Comparison of ENCODE assay signal across 8 cellular contexts in genomic region chr17:40112191-40112590, GRCh38. TPM values are rescaled to one million over a fixed set of nuclear protein-coding genes. Genes with fewer than 3 reads are reported as not detected.
DNase-seq lines count a peak whose midpoint lies in the region; ATAC-seq, FAIRE-seq and TF ChIP-seq lines count a peak whose summit lies in the region.

No MANE protein-coding gene starts in this region.

- POLR2A ChIA-PET in K562 (lab: Yijun Ruan, JAX), result interaction anchor here (0.7 to 8.0 kb wide), 16 partner anchors 9 to 97 kb away, joined by 3 to 66 read pairs (median 4); partner anchors contain the start of genes CASC3, CSF3, MED24 and MSL1

- peak overlapping the region; percentile 90 for H2AFZ ChIP-seq in K562 (ENCODE audit: low read depth, low read length)

- no peaks in the 10 kb centered on the region for H3K9me3 Mint-ChIP-seq in activated CD8-positive, alpha-beta memory T cell treated with anti-CD3 and anti-CD28 coated beads, Interleukin-2, amount 10 ng/mL, durations not matched to agents 7 days and 5 days (ENCODE audit: low read depth)

- no TSS peak for BruUV-seq in K562 (replicated peaks; lab: Mats Ljungman, UMichigan)

- no peak overlapping the region for H3K4me3 Mint-ChIP-seq in activated CD8-positive, alpha-beta memory T cell treated with anti-CD3 and anti-CD28 coated beads, Interleukin-2, amount 10 ng/mL, durations not matched to agents 7 days and 5 days

- no peak for FAIRE-seq in K562 (lab: Jason Lieb, UNC)

- TF ChIP-seq CTCF in K562 (IDR thresholded peaks at IDR 0.05 in 2 of 3, conservative IDR thresholded peaks at IDR 0.05 in 1 of 3; ENCODE audit: insufficient read depth in 2 of 3, low read depth in 1 of 3, low read length in 3 of 3), result no peak

- H3K9me1 ChIP-seq in K562 (ENCODE audit: control insufficient read depth, insufficient read depth, low read length), result no peaks in the 10 kb centered on the region

- TF ChIP-seq RAD21 in K562 (CRISPR knock-in tag; conservative IDR thresholded peaks at IDR 0.05 in 1 of 2, IDR thresholded peaks at IDR 0.05 in 1 of 2), result no peak

- H3K27me3 Mint-ChIP-seq in activated CD8-positive, alpha-beta memory T cell treated with anti-CD3 and anti-CD28 coated beads, Interleukin-2, amount 10 ng/mL, durations not matched to agents 7 days and 5 days, result no peaks in the 10 kb centered on the region

- H3K9me3 ChIP-seq in K562 (replicated peaks; ENCODE audit: control insufficient read depth, insufficient read depth, low read depth, low read length) (no peaks in the 10 kb centered on the region), mucosa of rectum (ENCODE audit: control insufficient read depth in 2 of 2, low read length in 2 of 2) (no peaks in the 10 kb centered on the region), thymus (ENCODE audit: control insufficient read depth) (no peaks in the 10 kb centered on the region)

- TF ChIP-seq POLR2A in K562 (conservative IDR thresholded peaks at IDR 0.05), result no peak

- TF ChIP-seq EP300 in K562 (IDR thresholded peaks at IDR 0.05; ENCODE audit: low read length), result no peak

- in situ Hi-C loops in K562 (cut with MboI), result loop anchor here (5.0 kb wide), 1 partner anchor 180 kb away; no protein-coding TSS in a partner anchor

- no peak for DNase-seq in activated CD8-positive, alpha-beta memory T cell treated with anti-CD3 and anti-CD28 coated beads, Interleukin-2, amount 10 ng/mL, durations not matched to agents 7 days and 5 days
- DNase-seq in activated CD8-positive, alpha-beta memory T cell treated with anti-CD3 and anti-CD28 coated beads for 24 hours, result no peak
- DNase-seq in K562 (ENCODE audit: extremely low read depth in 1 of 4, low spot score in 3 of 4) (no peak), NCI-H1092 treated with DMSO at 0.1 percent for 48 hours (lab: John Stamatoyannopoulos, UW) (no peak), KG1 (lab: John Stamatoyannopoulos, UW) (no peak)
- no peak for DNase-seq in stimulated activated CD4-positive, alpha-beta T cell treated with anti-CD3 and anti-CD28 coated beads, Interleukin-4, amount 100 ng/mL, for 4 hours

- H3K9ac ChIP-seq in K562 (ENCODE audit: insufficient read depth in 1 of 2, low read depth in 2 of 2, low read length in 2 of 2) (peak overlapping the region; percentile 53 to 85; a peak in 2 of 4 replicates), mucosa of rectum (ENCODE audit: low read depth in 1 of 2, low read length in 2 of 2) (peak overlapping the region; percentile 61 to 72)

- no peaks in the 10 kb centered on the region for H4K20me1 ChIP-seq in K562 (replicated peaks; ENCODE audit: control insufficient read depth, insufficient read depth, low read length)

- peak overlapping the region; percentile 90 for H3K27ac ChIP-seq in K562 (ENCODE audit: extremely low read depth, low read depth, low read length)
- H3K27ac ChIP-seq in mucosa of rectum (ENCODE audit: low read depth in 2 of 2, low read length in 2 of 2), result peak overlapping the region; percentile 89 to 92
- peak overlapping the region; percentile 71 for H3K27ac ChIP-seq in thymus (ENCODE audit: low read depth)

- H3K36me3 ChIP-seq in K562 (ENCODE audit: control insufficient read depth, insufficient read depth, low read length) (no peaks in the 10 kb centered on the region), mucosa of rectum (ENCODE audit: control insufficient read depth in 2 of 2, insufficient read depth in 2 of 2, low read length in 2 of 2) (no peaks in the 10 kb centered on the region), thymus (ENCODE audit: control insufficient read depth, insufficient read depth) (no peaks in the 10 kb centered on the region)

- CTCF ChIA-PET in activated CD8-positive, alpha-beta memory T cell treated with anti-CD3 and anti-CD28 coated beads, Interleukin-2, amount 10 ng/mL, durations not matched to agents 7 days and 5 days (lab: Charles Lee), result interaction anchor here (0.6 to 8.0 kb wide), 42 partner anchors 12 to 489 kb away, joined by 3 to 164 read pairs (median 6); partner anchors contain the start of genes CASC3, CSF3, MED24 and MSL1
- CTCF ChIA-PET in K562 (lab: Yijun Ruan, JAX; ENCODE audit: low intra/inter-chr PET ratio), result interaction anchor here (0.7 to 3.2 kb wide), 5 partner anchors 50 to 178 kb away, joined by 4 to 15 read pairs (median 11); partner anchors contain the start of genes CSF3 and THRA

- H3K36me3 Mint-ChIP-seq in activated CD8-positive, alpha-beta memory T cell treated with anti-CD3 and anti-CD28 coated beads, Interleukin-2, amount 10 ng/mL, durations not matched to agents 7 days and 5 days, result no peaks in the 10 kb centered on the region

- H3K4me1 Mint-ChIP-seq in activated CD8-positive, alpha-beta memory T cell treated with anti-CD3 and anti-CD28 coated beads, Interleukin-2, amount 10 ng/mL, durations not matched to agents 7 days and 5 days, result peaks cover 55% of the 10 kb centered on the region

- H3K4me1 ChIP-seq in K562 (replicated peaks in 1 of 2; ENCODE audit: control insufficient read depth in 2 of 2, insufficient read depth in 2 of 2, low read length in 2 of 2) (peaks cover 58 to 79% of the 10 kb centered on the region in 2 experiments), mucosa of rectum (ENCODE audit: control insufficient read depth in 2 of 2, insufficient read depth in 2 of 2, low read length in 2 of 2) (peaks cover 59 to 68% of the 10 kb centered on the region in 2 donors), thymus (ENCODE audit: control insufficient read depth, insufficient read depth, low read length) (peaks cover 45% of the 10 kb centered on the region)

- WGBS in K562 (ENCODE audit: insufficient coverage, low coverage, missing lambda C conversion rate), result 19% methylated on average over 2 of the region's 2 CpGs
- WGBS in thymus, result 49% methylated on average over 2 of the region's 2 CpGs

- intact Hi-C loops in K562 (cut with micrococcal nuclease), result loop anchor here (5.0 kb wide), 2 partner anchors 175 to 245 kb away; partner anchors contain the start of gene CDC6

- H3K79me2 ChIP-seq in K562 (ENCODE audit: control insufficient read depth, insufficient read depth, low read length), result no peaks in the 10 kb centered on the region

- H3K4me3 ChIP-seq in K562 (no peak overlapping the region), mucosa of rectum (ENCODE audit: low read length in 2 of 2) (peak overlapping the region in 1 of 2 donors; percentile 58), thymus (ENCODE audit: low read length) (no peak overlapping the region)

- peak overlapping the region; percentile 84 for H3K27ac Mint-ChIP-seq in activated CD8-positive, alpha-beta memory T cell treated with anti-CD3 and anti-CD28 coated beads, Interleukin-2, amount 10 ng/mL, durations not matched to agents 7 days and 5 days

- no peak for ATAC-seq in activated CD8-positive, alpha-beta memory T cell treated with anti-CD3 and anti-CD28 coated beads, Interleukin-2, amount 10 ng/mL, durations not matched to agents 7 days and 5 days
- no peak for ATAC-seq in K562

- H3K27me3 ChIP-seq in K562 (ENCODE audit: control insufficient read depth in 2 of 2, insufficient read depth in 2 of 2, low read length in 2 of 2) (no peaks in the 10 kb centered on the region), mucosa of rectum (ENCODE audit: control insufficient read depth in 2 of 2, insufficient read depth in 2 of 2, low read length in 2 of 2) (no peaks in the 10 kb centered on the region), thymus (ENCODE audit: control insufficient read depth, insufficient read depth) (no peaks in the 10 kb centered on the region)

- H3K4me2 ChIP-seq in K562 (ENCODE audit: insufficient read depth, low read length), result peak overlapping the region; percentile 63; the same call in 1 of the 2 replicates

RNA-seq across cellular contexts. Expression of gene MSL1, which starts 9.6 kb away (rescaled TPM):
- total RNA-seq in activated CD8-positive, alpha-beta memory T cell treated with anti-CD3 and anti-CD28 coated beads, Interleukin-2, amount 10 ng/mL, durations not matched to agents 7 days and 5 days, result 10 to 100 TPM; 91.4 to 94.7 TPM
- total RNA-seq in K562 (2011; cell fraction: chromatin; rRNA removed; ENCODE audit: low replicate concordance), result 152 and 243 TPM in 2 replicates
- 80.5 and 93.3 TPM in 2 replicates for total RNA-seq in K562 (2011; cell fraction: nucleolus; rRNA removed)
- total RNA-seq in K562 (2011; cell fraction: nucleoplasm; rRNA removed), result 126 and 148 TPM in 2 replicates
- total RNA-seq in K562 (2014; rRNA removed) (51.7 and 52.4 TPM in 2 replicates), K562 (2014; rRNA removed; fragmentation: Illumina TruSeq; extraction: Trizol) (61.9 and 64.9 TPM in 2 replicates), K562 (2015; rRNA removed; fragmentation: Illumina TruSeq; extraction: Trizol) (77.8 and 91.8 TPM in 2 replicates), K562 (2021) (48.6 and 61.8 TPM in 2 replicates)
- polyA plus RNA-seq in K562 (2011; rRNA removed) (48.0 and 66.7 TPM in 2 replicates), K562 (2014; fragmentation: Illumina TruSeq; extraction: Trizol) (99.3 and 120 TPM in 2 replicates), K562 (2014; fragmentation: Nextera tagmentation; extraction: Ambion mirVana) (10 to 100 TPM; 13.8 to 13.9 TPM), K562 (2014; rRNA removed) (62.8 and 74.1 TPM in 2 replicates), thymus (126 TPM)
- 15.6 and 17.6 TPM in 2 replicates for polyA plus RNA-seq in K562 (2011; cell fraction: cytosol; rRNA removed)
- 122 and 128 TPM in 2 replicates for polyA plus RNA-seq in K562 (2011; cell fraction: nucleus; rRNA removed)
- 40.1 and 52.3 TPM in 2 replicates for polyA plus RNA-seq in K562 (2012)
- 56.6 and 69.1 TPM in 2 replicates for polyA minus RNA-seq in K562 (2011; rRNA and poly(A)+ RNA removed)
- polyA minus RNA-seq in K562 (2011; cell fraction: cytosol; rRNA and poly(A)+ RNA removed), result 16.1 and 30.2 TPM in 2 replicates
- polyA minus RNA-seq in K562 (2011; cell fraction: nucleus; rRNA and poly(A)+ RNA removed), result 40.7 and 50.6 TPM in 2 replicates

RNA-seq across cellular contexts. Expression of gene NR1D1, which starts 11.8 kb away (rescaled TPM):
- 1 to 10 TPM; 3.3 to 4.8 TPM for total RNA-seq in activated CD8-positive, alpha-beta memory T cell treated with anti-CD3 and anti-CD28 coated beads, Interleukin-2, amount 10 ng/mL, durations not matched to agents 7 days and 5 days
- total RNA-seq in K562 (2011; cell fraction: chromatin; rRNA removed; ENCODE audit: low replicate concordance), result 2.3 and 7.8 TPM in 2 replicates
- 3.6 and 4.0 TPM in 2 replicates for total RNA-seq in K562 (2011; cell fraction: nucleolus; rRNA removed)
- total RNA-seq in K562 (2011; cell fraction: nucleoplasm; rRNA removed), result 3.1 and 3.2 TPM in 2 replicates
- 0.78 and 1.00 TPM in 2 replicates for total RNA-seq in K562 (2014; rRNA removed)
- 0.32 and 0.47 TPM in 2 replicates for total RNA-seq in K562 (2014; rRNA removed; fragmentation: Illumina TruSeq; extraction: Trizol)
- 0.65 and 1.2 TPM in 2 replicates for total RNA-seq in K562 (2015; rRNA removed; fragmentation: Illumina TruSeq; extraction: Trizol)
- total RNA-seq in K562 (2021), result 6.6 and 7.7 TPM in 2 replicates
- 0.25 and 0.41 TPM in 2 replicates for polyA plus RNA-seq in K562 (2011; rRNA removed)
- 0.21 and 0.89 TPM in 2 replicates for polyA plus RNA-seq in K562 (2011; cell fraction: cytosol; rRNA removed)
- 1.3 and 5.0 TPM in 2 replicates for polyA plus RNA-seq in K562 (2011; cell fraction: nucleus; rRNA removed)
- polyA plus RNA-seq in K562 (2012), result 5.3 and 5.4 TPM in 2 replicates
- polyA plus RNA-seq in K562 (2014; fragmentation: Illumina TruSeq; extraction: Trizol), result 4.7 and 6.9 TPM in 2 replicates
- polyA plus RNA-seq in K562 (2014; fragmentation: Nextera tagmentation; extraction: Ambion mirVana), result under 1 TPM; 0.27 TPM
- polyA plus RNA-seq in K562 (2014; rRNA removed), result 1.4 and 2.0 TPM in 2 replicates
- polyA minus RNA-seq in K562 (2011; rRNA and poly(A)+ RNA removed), result 0.42 and 0.63 TPM in 2 replicates
- 0.46 and 3.3 TPM in 2 replicates for polyA minus RNA-seq in K562 (2011; cell fraction: cytosol; rRNA and poly(A)+ RNA removed)
- 2.2 and 2.6 TPM in 2 replicates for polyA minus RNA-seq in K562 (2011; cell fraction: nucleus; rRNA and poly(A)+ RNA removed)
- polyA plus RNA-seq in thymus, result 3.2 TPM

RNA-seq across cellular contexts. Expression of gene CASC3, which starts 28.1 kb away (rescaled TPM):
- total RNA-seq in activated CD8-positive, alpha-beta memory T cell treated with anti-CD3 and anti-CD28 coated beads, Interleukin-2, amount 10 ng/mL, durations not matched to agents 7 days and 5 days, result 10 to 100 TPM; 89.8 to 90.5 TPM
- total RNA-seq in K562 (2011; cell fraction: chromatin; rRNA removed; ENCODE audit: low replicate concordance), result 240 and 242 TPM in 2 replicates
- 98.2 and 103 TPM in 2 replicates for total RNA-seq in K562 (2011; cell fraction: nucleolus; rRNA removed)
- total RNA-seq in K562 (2011; cell fraction: nucleoplasm; rRNA removed), result 184 and 228 TPM in 2 replicates
- total RNA-seq in K562 (2014; rRNA removed), result 21.5 and 30.8 TPM in 2 replicates
- total RNA-seq in K562 (2014; rRNA removed; fragmentation: Illumina TruSeq; extraction: Trizol), result 38.2 and 38.7 TPM in 2 replicates
- total RNA-seq in K562 (2015; rRNA removed; fragmentation: Illumina TruSeq; extraction: Trizol), result 34.4 and 36.5 TPM in 2 replicates
- 57.5 and 61.1 TPM in 2 replicates for total RNA-seq in K562 (2021)
- polyA plus RNA-seq in K562 (2011; rRNA removed), result 43.3 and 51.8 TPM in 2 replicates
- polyA plus RNA-seq in K562 (2011; cell fraction: cytosol; rRNA removed), result 29.1 and 32.3 TPM in 2 replicates
- polyA plus RNA-seq in K562 (2011; cell fraction: nucleus; rRNA removed), result 191 and 220 TPM in 2 replicates
- polyA plus RNA-seq in K562 (2012), result 48.8 and 57.5 TPM in 2 replicates
- 56.5 and 65.1 TPM in 2 replicates for polyA plus RNA-seq in K562 (2014; fragmentation: Illumina TruSeq; extraction: Trizol)
- 10 to 100 TPM; 12.5 to 16.9 TPM for polyA plus RNA-seq in K562 (2014; fragmentation: Nextera tagmentation; extraction: Ambion mirVana)
- 35.2 and 38.9 TPM in 2 replicates for polyA plus RNA-seq in K562 (2014; rRNA removed)
- polyA minus RNA-seq in K562 (2011; rRNA and poly(A)+ RNA removed), result 30.6 and 33.1 TPM in 2 replicates
- polyA minus RNA-seq in K562 (2011; cell fraction: cytosol; rRNA and poly(A)+ RNA removed), result 13.3 and 20.1 TPM in 2 replicates
- 26.1 and 31.4 TPM in 2 replicates for polyA minus RNA-seq in K562 (2011; cell fraction: nucleus; rRNA and poly(A)+ RNA removed)
- 38.3 TPM for polyA plus RNA-seq in thymus

RNA-seq across cellular contexts. Expression of gene THRA, which starts 49.4 kb away (rescaled TPM):
- total RNA-seq in activated CD8-positive, alpha-beta memory T cell treated with anti-CD3 and anti-CD28 coated beads, Interleukin-2, amount 10 ng/mL, durations not matched to agents 7 days and 5 days, result 1 to 10 TPM; 5.9 to 8.3 TPM
- total RNA-seq in K562 (2011; cell fraction: chromatin; rRNA removed; ENCODE audit: low replicate concordance), result 10.8 and 15.6 TPM in 2 replicates
- 7.5 and 8.0 TPM in 2 replicates for total RNA-seq in K562 (2011; cell fraction: nucleolus; rRNA removed)
- total RNA-seq in K562 (2011; cell fraction: nucleoplasm; rRNA removed), result 10.3 and 15.7 TPM in 2 replicates
- total RNA-seq in K562 (2014; rRNA removed) (13.8 and 18.9 TPM in 2 replicates), K562 (2014; rRNA removed; fragmentation: Illumina TruSeq; extraction: Trizol) (7.5 and 9.1 TPM in 2 replicates), K562 (2015; rRNA removed; fragmentation: Illumina TruSeq; extraction: Trizol) (12.2 and 13.2 TPM in 2 replicates), K562 (2021) (22.7 and 23.4 TPM in 2 replicates)
- polyA plus RNA-seq in K562 (2011; rRNA removed) (8.3 and 9.3 TPM in 2 replicates), K562 (2014; fragmentation: Illumina TruSeq; extraction: Trizol) (19.7 and 21.6 TPM in 2 replicates), K562 (2014; fragmentation: Nextera tagmentation; extraction: Ambion mirVana) (under 1 TPM; 0.34 to 0.50 TPM), K562 (2014; rRNA removed) (12.7 and 13.8 TPM in 2 replicates), thymus (14.3 TPM)
- 7.8 and 12.5 TPM in 2 replicates for polyA plus RNA-seq in K562 (2011; cell fraction: cytosol; rRNA removed)
- 7.3 and 15.8 TPM in 2 replicates for polyA plus RNA-seq in K562 (2011; cell fraction: nucleus; rRNA removed)
- 20.0 TPM in 2 replicates for polyA plus RNA-seq in K562 (2012)
- 5.8 and 9.7 TPM in 2 replicates for polyA minus RNA-seq in K562 (2011; rRNA and poly(A)+ RNA removed)
- polyA minus RNA-seq in K562 (2011; cell fraction: cytosol; rRNA and poly(A)+ RNA removed), result 6.3 and 7.9 TPM in 2 replicates
- polyA minus RNA-seq in K562 (2011; cell fraction: nucleus; rRNA and poly(A)+ RNA removed), result 2.3 and 2.6 TPM in 2 replicates

RNA-seq across cellular contexts. Expression of gene MED24, which starts 58.0 kb away (rescaled TPM):
- 100 to 1,000 TPM in 1 of 2 experiments, 10 to 100 TPM in 1; 98.0 to 107 TPM for total RNA-seq in activated CD8-positive, alpha-beta memory T cell treated with anti-CD3 and anti-CD28 coated beads, Interleukin-2, amount 10 ng/mL, durations not matched to agents 7 days and 5 days
- total RNA-seq in K562 (2011; cell fraction: chromatin; rRNA removed; ENCODE audit: low replicate concordance), result 361 and 745 TPM in 2 replicates
- 434 and 442 TPM in 2 replicates for total RNA-seq in K562 (2011; cell fraction: nucleolus; rRNA removed)
- 293 and 327 TPM in 2 replicates for total RNA-seq in K562 (2011; cell fraction: nucleoplasm; rRNA removed)
- total RNA-seq in K562 (2014; rRNA removed), result 40.0 and 50.2 TPM in 2 replicates
- total RNA-seq in K562 (2014; rRNA removed; fragmentation: Illumina TruSeq; extraction: Trizol), result 40.3 and 48.9 TPM in 2 replicates
- total RNA-seq in K562 (2015; rRNA removed; fragmentation: Illumina TruSeq; extraction: Trizol), result 48.2 and 53.5 TPM in 2 replicates
- total RNA-seq in K562 (2021), result 102 and 108 TPM in 2 replicates
- 76.3 and 110 TPM in 2 replicates for polyA plus RNA-seq in K562 (2011; rRNA removed)
- 70.1 and 113 TPM in 2 replicates for polyA plus RNA-seq in K562 (2011; cell fraction: cytosol; rRNA removed)
- polyA plus RNA-seq in K562 (2011; cell fraction: nucleus; rRNA removed), result 331 and 574 TPM in 2 replicates
- 97.7 and 114 TPM in 2 replicates for polyA plus RNA-seq in K562 (2012)
- polyA plus RNA-seq in K562 (2014; fragmentation: Illumina TruSeq; extraction: Trizol), result 117 and 129 TPM in 2 replicates
- polyA plus RNA-seq in K562 (2014; fragmentation: Nextera tagmentation; extraction: Ambion mirVana), result 1 to 10 TPM; 5.9 to 8.3 TPM
- polyA plus RNA-seq in K562 (2014; rRNA removed), result 73.3 and 74.8 TPM in 2 replicates
- polyA minus RNA-seq in K562 (2011; rRNA and poly(A)+ RNA removed), result 79.0 and 96.5 TPM in 2 replicates
- polyA minus RNA-seq in K562 (2011; cell fraction: cytosol; rRNA and poly(A)+ RNA removed), result 80.5 and 119 TPM in 2 replicates
- 146 and 149 TPM in 2 replicates for polyA minus RNA-seq in K562 (2011; cell fraction: nucleus; rRNA and poly(A)+ RNA removed)
- 49.5 TPM for polyA plus RNA-seq in thymus
